Comparison of ENCODE assay signal across 1 cellular context in the genomic region with DNA sequence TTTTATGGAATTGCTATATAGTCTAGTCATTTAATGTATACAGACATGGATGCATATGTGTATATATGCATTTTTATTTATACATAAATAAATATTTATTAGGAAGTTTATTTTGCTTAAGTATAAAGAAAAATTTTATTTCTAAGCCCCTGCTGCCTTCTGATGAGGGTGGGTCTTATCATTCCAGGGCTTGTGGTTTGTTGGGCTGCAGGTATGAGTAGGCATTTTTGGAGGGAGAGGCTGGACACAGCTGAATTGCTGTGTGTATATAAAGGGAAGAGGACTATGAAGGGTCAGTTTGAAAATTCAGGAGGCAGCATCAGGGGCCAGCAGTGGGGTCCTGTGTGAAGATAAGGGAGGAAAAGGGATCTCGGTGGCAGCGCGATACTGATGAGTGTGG.
TF ChIP-seq lines count a peak whose summit lies in the region.

No MANE protein-coding gene starts in this region.

TF ChIP-seq in K562, 482 proteins besides CTCF, POLR2A, EP300 and RAD21 (continued from another document):
- TF ChIP-seq, protein P1, sequence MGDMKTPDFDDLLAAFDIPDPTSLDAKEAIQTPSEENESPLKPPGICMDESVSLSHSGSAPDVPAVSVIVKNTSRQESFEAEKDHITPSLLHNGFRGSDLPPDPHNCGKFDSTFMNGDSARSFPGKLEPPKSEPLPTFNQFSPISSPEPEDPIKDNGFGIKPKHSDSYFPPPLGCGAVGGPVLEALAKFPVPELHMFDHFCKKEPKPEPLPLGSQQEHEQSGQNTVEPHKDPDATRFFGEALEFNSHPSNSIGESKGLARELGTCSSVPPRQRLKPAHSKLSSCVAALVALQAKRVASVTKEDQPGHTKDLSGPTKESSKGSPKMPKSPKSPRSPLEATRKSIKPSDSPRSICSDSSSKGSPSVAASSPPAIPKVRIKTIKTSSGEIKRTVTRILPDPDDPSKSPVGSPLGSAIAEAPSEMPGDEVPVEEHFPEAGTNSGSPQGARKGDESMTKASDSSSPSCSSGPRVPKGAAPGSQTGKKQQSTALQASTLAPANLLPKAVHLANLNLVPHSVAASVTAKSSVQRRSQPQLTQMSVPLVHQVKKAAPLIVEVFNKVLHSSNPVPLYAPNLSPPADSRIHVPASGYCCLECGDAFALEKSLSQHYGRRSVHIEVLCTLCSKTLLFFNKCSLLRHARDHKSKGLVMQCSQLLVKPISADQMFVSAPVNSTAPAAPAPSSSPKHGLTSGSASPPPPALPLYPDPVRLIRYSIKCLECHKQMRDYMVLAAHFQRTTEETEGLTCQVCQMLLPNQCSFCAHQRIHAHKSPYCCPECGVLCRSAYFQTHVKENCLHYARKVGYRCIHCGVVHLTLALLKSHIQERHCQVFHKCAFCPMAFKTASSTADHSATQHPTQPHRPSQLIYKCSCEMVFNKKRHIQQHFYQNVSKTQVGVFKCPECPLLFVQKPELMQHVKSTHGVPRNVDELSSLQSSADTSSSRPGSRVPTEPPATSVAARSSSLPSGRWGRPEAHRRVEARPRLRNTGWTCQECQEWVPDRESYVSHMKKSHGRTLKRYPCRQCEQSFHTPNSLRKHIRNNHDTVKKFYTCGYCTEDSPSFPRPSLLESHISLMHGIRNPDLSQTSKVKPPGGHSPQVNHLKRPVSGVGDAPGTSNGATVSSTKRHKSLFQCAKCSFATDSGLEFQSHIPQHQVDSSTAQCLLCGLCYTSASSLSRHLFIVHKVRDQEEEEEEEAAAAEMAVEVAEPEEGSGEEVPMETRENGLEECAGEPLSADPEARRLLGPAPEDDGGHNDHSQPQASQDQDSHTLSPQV (IDR thresholded peaks at IDR 0.05), result no peak
- TF ChIP-seq MCM2 (IDR thresholded peaks at IDR 0.05; ENCODE audit: low read depth), result no peak
- TF ChIP-seq MED1 (CRISPR knock-in tag; IDR thresholded peaks at IDR 0.05; ENCODE audit: borderline replicate concordance), result no peak
- TF ChIP-seq U2AF1 (optimal IDR thresholded peaks at IDR 0.05; ENCODE audit: low read depth, low read length), result no peak
- TF ChIP-seq ZNF134 (CRISPR knock-in tag; conservative IDR thresholded peaks at IDR 0.05), result peak; percentile 74
- peak; percentile 57 for TF ChIP-seq MAFG (tag; conservative IDR thresholded peaks at IDR 0.05)
- TF ChIP-seq BRD9 (IDR thresholded peaks at IDR 0.05; ENCODE audit: low read depth, partially characterized antibody), result no peak
